Comparison of ENCODE assay signal across 1 cellular context in genomic region chr17:76000016-76000754, GRCh38.
TF ChIP-seq lines count a peak whose summit lies in the region.

No MANE protein-coding gene starts in this region.

TF ChIP-seq in H1, 55 proteins besides CTCF, POLR2A, EP300 and RAD21:
- peak; percentile 57; the same call in 1 of the 2 replicates for TF ChIP-seq MAX (IDR thresholded peaks at IDR 0.05)
- TF ChIP-seq GABPA (IDR thresholded peaks at IDR 0.05; ENCODE audit: borderline replicate concordance, insufficient read depth, low read length) = 0 out of 2 replicates have a peak, but pooled peaks have one; percentile 9
- TF ChIP-seq NRF1 (IDR thresholded peaks at IDR 0.05; ENCODE audit: low read depth, low read length) = no peak
- no peak for TF ChIP-seq E2F6 (IDR thresholded peaks at IDR 0.05)
